In the genomic region with DNA sequence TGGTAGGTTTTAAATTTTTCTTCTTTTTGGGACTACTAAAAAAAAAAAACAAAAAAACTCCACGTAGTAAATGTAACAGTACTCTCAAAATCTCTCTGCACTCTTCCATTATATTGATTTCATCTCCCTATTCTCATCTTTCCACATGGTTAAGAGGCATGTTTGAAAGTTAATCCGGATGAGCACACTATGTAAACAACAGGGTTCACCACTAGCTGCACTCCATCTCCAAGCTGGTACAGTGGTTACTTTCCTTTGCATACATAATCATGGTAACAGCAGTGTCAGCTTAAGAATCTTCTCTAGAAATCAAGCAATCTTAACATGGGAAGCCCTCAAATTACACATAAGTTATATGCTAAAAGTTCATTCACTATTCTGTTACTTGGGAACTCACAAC, we compare ENCODE assay signal across 2 cellular contexts.
A peak's percentile ranks its signal among the peaks of the same experiment; 100 is the strongest.
TF ChIP-seq lines count a peak whose summit lies in the region.

No MANE protein-coding gene starts in this region.

TF ChIP-seq in HEK293, 187 proteins besides CTCF, POLR2A, EP300 and RAD21 (continued from another document):
- TF ChIP-seq FEZF1 (tag by site-specific recombination; IDR thresholded peaks at IDR 0.05) (0 out of 2 replicates have a peak, but pooled peaks have one; percentile 6), ZNF121 (tag by site-specific recombination; IDR thresholded peaks at IDR 0.05) (no peak), KLF8 (tag by site-specific recombination; IDR thresholded peaks at IDR 0.05) (peak; percentile 36; the same call in 1 of the 2 replicates)

TF ChIP-seq in GM12878, 131 proteins besides CTCF, POLR2A, EP300 and RAD21 (continued from another document):
- TF ChIP-seq E2F8 (IDR thresholded peaks at IDR 0.05; ENCODE audit: low read depth, partially characterized antibody) (no peak), BHLHE40 (IDR thresholded peaks at IDR 0.05; ENCODE audit: borderline replicate concordance in 1 of 2, low read depth in 2 of 2, low read length in 1 of 2) (no peak), IKZF1 (conservative IDR thresholded peaks at IDR 0.05) (no peak), IRF4 (IDR thresholded peaks at IDR 0.05; ENCODE audit: low read depth, low read length) (no peak), SMAD5 (IDR thresholded peaks at IDR 0.05; ENCODE audit: low read depth) (no peak), CHD1 (IDR thresholded peaks at IDR 0.05; ENCODE audit: low read depth, low read length) (no peak)
- TF ChIP-seq, protein P1, sequence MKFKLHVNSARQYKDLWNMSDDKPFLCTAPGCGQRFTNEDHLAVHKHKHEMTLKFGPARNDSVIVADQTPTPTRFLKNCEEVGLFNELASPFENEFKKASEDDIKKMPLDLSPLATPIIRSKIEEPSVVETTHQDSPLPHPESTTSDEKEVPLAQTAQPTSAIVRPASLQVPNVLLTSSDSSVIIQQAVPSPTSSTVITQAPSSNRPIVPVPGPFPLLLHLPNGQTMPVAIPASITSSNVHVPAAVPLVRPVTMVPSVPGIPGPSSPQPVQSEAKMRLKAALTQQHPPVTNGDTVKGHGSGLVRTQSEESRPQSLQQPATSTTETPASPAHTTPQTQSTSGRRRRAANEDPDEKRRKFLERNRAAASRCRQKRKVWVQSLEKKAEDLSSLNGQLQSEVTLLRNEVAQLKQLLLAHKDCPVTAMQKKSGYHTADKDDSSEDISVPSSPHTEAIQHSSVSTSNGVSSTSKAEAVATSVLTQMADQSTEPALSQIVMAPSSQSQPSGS (IDR thresholded peaks at IDR 0.05; ENCODE audit: low read length), result no peak
